In the genomic region with DNA sequence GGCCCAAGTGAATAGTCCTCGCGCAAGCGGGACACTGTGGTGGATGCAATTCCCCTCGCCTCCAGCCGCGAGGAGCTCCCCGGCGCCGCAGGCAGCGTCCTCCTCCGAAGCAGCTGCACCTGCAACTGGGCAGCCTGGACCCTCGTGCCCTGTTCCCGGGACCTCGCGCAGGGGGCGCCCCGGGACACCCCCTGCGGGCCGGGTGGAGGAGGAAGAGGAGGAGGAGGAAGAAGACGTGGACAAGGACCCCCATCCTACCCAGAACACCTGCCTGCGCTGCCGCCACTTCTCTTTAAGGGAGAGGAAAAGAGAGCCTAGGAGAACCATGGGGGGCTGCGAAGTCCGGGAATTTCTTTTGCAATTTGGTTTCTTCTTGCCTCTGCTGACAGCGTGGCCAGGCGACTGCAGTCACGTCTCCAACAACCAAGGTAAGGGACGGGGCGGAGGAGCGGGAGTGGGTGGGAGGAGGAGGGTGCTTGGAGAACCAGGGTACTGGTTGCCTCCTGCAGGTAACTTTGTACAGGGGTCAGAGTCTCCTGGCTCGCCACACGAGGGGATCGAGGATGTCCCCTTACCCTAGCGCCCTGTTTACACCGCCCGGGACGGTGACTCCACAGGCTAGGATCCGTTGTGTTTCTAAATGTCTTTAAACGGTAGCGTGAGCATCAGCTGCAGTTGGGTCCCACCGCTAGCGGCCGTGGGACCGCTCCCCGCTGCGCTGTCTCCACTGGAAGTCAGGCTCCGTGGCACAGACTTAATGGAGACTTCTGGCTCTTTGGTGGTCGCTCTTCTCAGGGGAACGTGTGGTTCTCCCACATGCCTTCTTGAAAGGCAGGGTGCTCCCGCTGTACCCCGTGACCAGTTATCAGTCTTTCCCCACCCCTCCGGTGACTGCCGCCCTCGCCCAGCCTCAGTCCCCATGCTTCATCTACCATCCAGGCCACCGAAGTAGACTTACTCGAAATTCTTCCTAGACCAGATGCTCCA, we compare ENCODE assay signal across 8 cellular contexts. TPM values are rescaled to one million over a fixed set of nuclear protein-coding genes. Genes with fewer than 3 reads are reported as not detected.
DNase-seq lines count a peak whose midpoint lies in the region; ATAC-seq and TF ChIP-seq lines count a peak whose summit lies in the region.

A gene (plus strand): TSS at position 14 of the 987 bp plus-strand sequence.

- H3K4me1 ChIP-seq in SJCRH30 = no peaks in the 10 kb centered on the region
- no peaks in the 10 kb centered on the region for H3K4me1 ChIP-seq in fibroblast of lung (ENCODE audit: control insufficient read depth, extremely low read depth, insufficient read depth, low read length)
- peaks cover 5% of the 10 kb centered on the region for H3K4me1 ChIP-seq in parathyroid adenoma

- ATAC-seq in HG03095 (IDR thresholded peaks at IDR 0.05; ENCODE audit: unreplicated experiment) (no peak), GM18870 (IDR thresholded peaks at IDR 0.05; ENCODE audit: unreplicated experiment) (no peak), left colon (no peak)

- H3K9ac ChIP-seq in fibroblast of lung (ENCODE audit: insufficient read depth, low read length) (no peak within 1 kb of the TSS), parathyroid adenoma (no peak within 1 kb of the TSS)

- no peaks in the 10 kb centered on the region for H4K20me1 ChIP-seq in fibroblast of lung (ENCODE audit: control insufficient read depth, extremely low read depth, insufficient read depth, low read length)

- H2AFZ ChIP-seq in fibroblast of lung (ENCODE audit: low read length) (peak within 1 kb of the TSS; percentile 53), parathyroid adenoma (peak within 1 kb of the TSS; percentile 93)

- intact Hi-C loops in left colon (cut with DNase I, micrococcal nuclease) = no loop called here

- no peaks in the 10 kb centered on the region for H3K9me3 ChIP-seq in SJCRH30 (replicated peaks)
- H3K9me3 ChIP-seq in fibroblast of lung (ENCODE audit: control insufficient read depth, insufficient read depth, low read depth, low read length) = no peaks in the 10 kb centered on the region
- no peaks in the 10 kb centered on the region for H3K9me3 ChIP-seq in parathyroid adenoma (ENCODE audit: control insufficient read depth, low read length)

- TF ChIP-seq CTCF in fibroblast of lung (conservative IDR thresholded peaks at IDR 0.05 in 1 of 2, IDR thresholded peaks at IDR 0.05 in 1 of 2; ENCODE audit: low read depth in 1 of 2, low read length in 2 of 2) (no peak), parathyroid adenoma (IDR thresholded peaks at IDR 0.05) (no peak)

- H3K27me3 ChIP-seq in SJCRH30 (no peaks in the 10 kb centered on the region; the same call in 1 of the 2 replicates), fibroblast of lung (ENCODE audit: control insufficient read depth, insufficient read depth, low read length) (peaks cover 11% of the 10 kb centered on the region), parathyroid adenoma (ENCODE audit: control insufficient read depth, insufficient read depth, low read length) (no peaks in the 10 kb centered on the region)

- H3K4me2 ChIP-seq in fibroblast of lung (ENCODE audit: extremely low read depth, insufficient read depth, low read length) (peak within 1 kb of the TSS; percentile 78), parathyroid adenoma (ENCODE audit: low read length) (peak within 1 kb of the TSS; percentile 95)

- DNase-seq in G401 (ENCODE audit: low spot score) (peak; percentile 68), SJCRH30 (no peak), fibroblast of lung (ENCODE audit: low read depth in 2 of 2) (peak in 1 of 2 donors; percentile 3), NCI-H2227 treated with DMSO at 0.1 percent for 48 hours (lab: John Stamatoyannopoulos, UW) (no peak), left colon (no peak)

- H3K27ac ChIP-seq in SJCRH30 (no peak within 1 kb of the TSS), fibroblast of lung (ENCODE audit: insufficient read depth, low read length) (no peak within 1 kb of the TSS), parathyroid adenoma (peak within 1 kb of the TSS; percentile 39)

- in situ Hi-C loops in G401 (cut with HindIII; ENCODE audit: low sequenced_read_pairs) = no loop called here

- H3K79me2 ChIP-seq in fibroblast of lung (ENCODE audit: control insufficient read depth, insufficient read depth, low read length) (no peaks in the 10 kb centered on the region), parathyroid adenoma (no peaks in the 10 kb centered on the region)

- H3K36me3 ChIP-seq in SJCRH30 (no peaks in the 10 kb centered on the region), fibroblast of lung (ENCODE audit: control insufficient read depth, insufficient read depth, low read length) (no peaks in the 10 kb centered on the region), parathyroid adenoma (ENCODE audit: control insufficient read depth, insufficient read depth, low read length) (no peaks in the 10 kb centered on the region)

- H3K4me3 ChIP-seq in SJCRH30 (peak within 1 kb of the TSS; percentile 48), fibroblast of lung (replicated peaks in 1 of 4; ENCODE audit: control extremely low read depth in 1 of 4, insufficient read depth in 1 of 4, low read depth in 3 of 4, low read length in 4 of 4) (peak within 1 kb of the TSS; percentile 31 to 44 (median 34)), parathyroid adenoma (ENCODE audit: low read depth, low read length) (peak within 1 kb of the TSS; percentile 60)

RNA-seq across cellular contexts. Expression of the gene that starts here (rescaled TPM):
- not detected in 2 replicates for total RNA-seq in G401 (2014; rRNA removed; shearing (Covaris generic))
- total RNA-seq in SJCRH30 (2014; rRNA removed; shearing (Covaris generic)) = not detected in 2 replicates
- total RNA-seq in fibroblast of lung = under 0.01 TPM in 1 of 2 replicates, not detected in the other
- not detected in 2 replicates for polyA plus RNA-seq in fibroblast of lung
- not detected in 2 replicates for polyA plus RNA-seq in fibroblast of lung (2012)
- not detected in 2 replicates for polyA minus RNA-seq in fibroblast of lung (ENCODE audit: low replicate concordance)
- total RNA-seq in left colon = 1 to 10 TPM in 1 of 2 donors, under 1 TPM in 1; 0.18 to 3.7 TPM

Comparison
In these comparisons a context has a peak if more than half of its experiments do, and no peak if none do; other contexts are left out.
1. Peak in DNase-seq in G401; RNA of the gene not detected or under 1 TPM.